ENCODE assay signal across 9 cellular contexts in genomic region chr16:23694707-23695373, GRCh38. TPM values are rescaled to one million over a fixed set of nuclear protein-coding genes. Genes with fewer than 3 reads are reported as not detected.
A peak's percentile ranks its signal among the peaks of the same experiment; 100 is the strongest.
DNase-seq lines count a peak whose midpoint lies in the region; ATAC-seq, FAIRE-seq and TF ChIP-seq lines count a peak whose summit lies in the region.
"Had no signal": no experiment of that assay in that cellular context is flagged by ENCODE, and none has a peak within 500 bp of the region (broad histone marks: within the 10 kb centered on the region; RNA-seq: fewer than 3 reads in every experiment).

No MANE protein-coding gene starts in this region.

- no peak overlapping the region for H3K56ac ChIP-seq in IMR-90 (ENCODE audit: extremely low read depth, insufficient read depth, low read length)

- H3K14ac ChIP-seq in IMR-90 (replicated peaks; ENCODE audit: low read depth, low read length): peak overlapping the region; percentile 44

- 35% methylated on average over 11 of the region's 31 CpGs; no CpG with 5 or more reads in 1 of the 2 experiments for WGBS in IMR-90 (ENCODE audit: extremely low coverage in 2 of 2, insufficient read length in 1 of 2), 2 experiments
- WGBS in right lobe of liver (ENCODE audit: insufficient coverage, low coverage, low lambda C conversion rate, missing lambda C conversion rate): 48% methylated on average over 13 of the region's 31 CpGs

- dilution Hi-C loops in IMR-90 (cut with HindIII; ENCODE audit: low sequenced_read_pairs, unreplicated experiment): no loop called here

- peak overlapping the region; percentile 74 for H4K5ac ChIP-seq in IMR-90 (ENCODE audit: low read depth, low read length)

- POLR2A ChIA-PET in AG04449 (lab: Yijun Ruan, JAX) (no interaction called here), IMR-90 (lab: Charles Lee; ENCODE audit: unreplicated experiment) (interaction anchor here (0.6 kb wide), 1 partner anchor 244 kb away, joined by 3 read pairs; no protein-coding TSS in a partner anchor)

- TF ChIP-seq CTCF in AG04449 (IDR thresholded peaks at IDR 0.05; ENCODE audit: insufficient read depth, low read length, missing control alignments) (no peak), IMR-90 (conservative IDR thresholded peaks at IDR 0.05; ENCODE audit: low read depth, low read length) (no peak), right lobe of liver (IDR thresholded peaks at IDR 0.05) (no peak), Peyer's patch (IDR thresholded peaks at IDR 0.05) (no peak)

- H3K9ac ChIP-seq in IMR-90 (ENCODE audit: low read depth, low read length): 0 out of 2 replicates have a peak overlapping the region, but pooled peaks have one; percentile 9

- peak overlapping the region; percentile 17; the same call in 1 of the 2 replicates for H3K23ac ChIP-seq in IMR-90 (ENCODE audit: low read depth, low read length)

- H4K8ac ChIP-seq in IMR-90 (ENCODE audit: low read depth in 2 of 2, low read length in 2 of 2): peak overlapping the region; percentile 63 to 78; a peak in 3 of 4 replicates

- peaks cover 4% of the 10 kb centered on the region; the same call in 1 of the 2 replicates for H3K9me1 ChIP-seq in IMR-90 (ENCODE audit: insufficient read depth, low read length)

- no peaks in the 10 kb centered on the region for H3K79me1 ChIP-seq in IMR-90 (ENCODE audit: low read depth in 1 of 2, low read length in 2 of 2)

- no peaks in the 10 kb centered on the region for H4K20me1 ChIP-seq in IMR-90 (ENCODE audit: insufficient read depth, low read length)

- TF ChIP-seq RAD21 in IMR-90 (IDR thresholded peaks at IDR 0.05; ENCODE audit: low read length): no peak

- no peak overlapping the region; the same call in 1 of the 2 replicates for H3K27ac ChIP-seq in IMR-90 (ENCODE audit: insufficient read depth, low read length)
- no peak overlapping the region for H3K27ac ChIP-seq in right lobe of liver
- H3K27ac ChIP-seq in Peyer's patch: no peak overlapping the region

- intact Hi-C loops in IMR-90 (cut with micrococcal nuclease) (no loop called here), right lobe of liver (cut with DNase I) (no loop called here)

- FAIRE-seq in GM12892 (lab: Jason Lieb, UNC): no peak

- in situ Hi-C loops in IMR-90 (cut with MboI; ENCODE audit: low sequenced_read_pairs): loop anchor here (25.0 kb wide), 1 partner anchor 817 kb away; no protein-coding TSS in a partner anchor

- peak overlapping the region; percentile 52 for H2AK9ac ChIP-seq in IMR-90 (replicated peaks; ENCODE audit: low read depth, low read length, poor library complexity)

- H2AFZ ChIP-seq in IMR-90 (replicated peaks; ENCODE audit: low read length, poor library complexity): peak overlapping the region; percentile 94

- H3K27me3 ChIP-seq in IMR-90 (ENCODE audit: control insufficient read depth, insufficient read depth, low read length) (no peaks in the 10 kb centered on the region), right lobe of liver (no peaks in the 10 kb centered on the region), Peyer's patch (no peaks in the 10 kb centered on the region)

- CTCF ChIA-PET in AG04449 (lab: Yijun Ruan, JAX): interaction anchor here (1.0 to 1.2 kb wide), 2 partner anchors 17 to 810 kb away, joined by 5 read pairs; no protein-coding TSS in a partner anchor
- CTCF ChIA-PET in IMR-90 (lab: Yijun Ruan, JAX): no interaction called here

- H3K4me2 ChIP-seq in IMR-90 (ENCODE audit: low read depth, low read length): peak overlapping the region; percentile 50; the same call in 1 of the 2 replicates

- no peak for TF ChIP-seq POLR2A in IMR-90 (IDR thresholded peaks at IDR 0.05; ENCODE audit: low read depth, low read length)
- TF ChIP-seq POLR2A in right lobe of liver (IDR thresholded peaks at IDR 0.05): no peak
- TF ChIP-seq POLR2A in Peyer's patch (IDR thresholded peaks at IDR 0.05): no peak
- TF ChIP-seq POLR2A in GM12892 (IDR thresholded peaks at IDR 0.05; ENCODE audit: low read depth, low read length): no peak

- H2BK120ac ChIP-seq in IMR-90 (ENCODE audit: low read depth, low read length): no peak overlapping the region

- H3K9me3 ChIP-seq in IMR-90 (ENCODE audit: control insufficient read depth, insufficient read depth, low read length) (no peaks in the 10 kb centered on the region), right lobe of liver (no peaks in the 10 kb centered on the region), Peyer's patch (no peaks in the 10 kb centered on the region)
- H3K9me3 ChIP-seq: Caco-2 had no signal

- H3K4me3 ChIP-seq in AG04449 (ENCODE audit: low read depth, low read length) (peak overlapping the region; percentile 3; the same call in 1 of the 2 replicates), IMR-90 (ENCODE audit: insufficient read depth, low read depth, low read length) (no peak overlapping the region), right lobe of liver (no peak overlapping the region), Peyer's patch (no peak overlapping the region)

- H3K4me1 ChIP-seq in IMR-90 (ENCODE audit: control insufficient read depth, insufficient read depth, low read length) (peaks cover 11% of the 10 kb centered on the region), right lobe of liver (no peaks in the 10 kb centered on the region), Peyer's patch (peaks cover 0 to 8% (median 0%) of the 10 kb centered on the region in 4 donors)
- H3K4me1 ChIP-seq: Caco-2 had no signal

- H2BK20ac ChIP-seq in IMR-90 (ENCODE audit: low read depth, low read length): no peak overlapping the region

- H2AK5ac ChIP-seq in IMR-90 (ENCODE audit: low read depth, low read length): no peak overlapping the region

- peaks cover 12% of the 10 kb centered on the region for H3K36me3 ChIP-seq in IMR-90 (ENCODE audit: control insufficient read depth, insufficient read depth, low read length)
- peaks cover 0 to 5% (median 0%) of the 10 kb centered on the region in 4 donors for H3K36me3 ChIP-seq in right lobe of liver
- peaks cover 0 to 23% (median 0%) of the 10 kb centered on the region in 3 donors for H3K36me3 ChIP-seq in Peyer's patch

- DNase-seq in AG04449 (ENCODE audit: low read depth, low spot score) (no peak), IMR-90 (peak; percentile 38), ecto neural progenitor cell (ENCODE audit: low spot score) (peak; percentile 82), right lobe of liver (peak in 1 of 3 donors; percentile 24), Peyer's patch (no peak), GDM1 (lab: John Stamatoyannopoulos, UW) (no peak), GM12892 (ENCODE audit: insufficient read length) (no peak)
- DNase-seq: Caco-2 had no signal

- H2BK15ac ChIP-seq in IMR-90 (ENCODE audit: low read depth, low read length): no peak overlapping the region

- peak overlapping the region; percentile 5; the same call in 1 of the 2 replicates for H3K18ac ChIP-seq in IMR-90 (ENCODE audit: low read depth, low read length)

- peak overlapping the region; percentile 41; the same call in 1 of the 2 replicates for H4K91ac ChIP-seq in IMR-90 (ENCODE audit: insufficient read depth, low read depth, low read length)

- H3K4ac ChIP-seq in IMR-90 (ENCODE audit: low read depth, low read length): no peak overlapping the region

- H2BK5ac ChIP-seq in IMR-90 (ENCODE audit: low read depth, low read length, poor library complexity, severe bottlenecking): no peak overlapping the region

- no TSS peak for BruUV-seq in IMR-90 (replicated peaks; lab: Mats Ljungman, UMichigan)

- peak; percentile 65 for ATAC-seq in IMR-90 (ENCODE audit: low read depth)
- peak in 3 of 4 donors; percentile 15 to 32 (median 27) for ATAC-seq in right lobe of liver
- ATAC-seq in HG02885 (IDR thresholded peaks at IDR 0.05; ENCODE audit: poor library complexity, unreplicated experiment): no peak

RNA-seq across cellular contexts. Expression of gene PLK1, which starts 16.2 kb away (rescaled TPM):
- 19.4 and 20.0 TPM in 2 replicates for total RNA-seq in IMR-90 (2012; rRNA removed)
- polyA plus RNA-seq in IMR-90 (2012; rRNA removed): 59.0 and 67.8 TPM in 2 replicates
- 37.4 and 47.0 TPM in 2 replicates for polyA plus RNA-seq in IMR-90 (2012; cell fraction: cytosol; rRNA removed)
- 45.1 and 98.3 TPM in 2 replicates for polyA plus RNA-seq in IMR-90 (2012; cell fraction: nucleus; rRNA removed; ENCODE audit: low replicate concordance)
- total RNA-seq in right lobe of liver: 1 to 10 TPM in 4 of 6 experiments, under 1 TPM in 2; 0.61 to 3.6 (median 1.8) TPM
- 10 to 100 TPM; 10.9 to 40.4 (median 11.9) TPM for total RNA-seq in Peyer's patch
- 25.4 TPM for polyA plus RNA-seq in GM12892 (2012; ENCODE audit: missing spikeins)

RNA-seq across cellular contexts. Expression of gene ERN2, which starts 18.2 kb away (rescaled TPM):
- total RNA-seq in IMR-90 (2012; rRNA removed) (0.54 TPM in 1 of 2 replicates, not detected in the other), right lobe of liver (not detected), Peyer's patch (100 to 1,000 TPM in 2 of 4 donors, 10 to 100 TPM in 2; 70.1 to 149 (median 92.3) TPM)
- 0.39 and 0.60 TPM in 2 replicates for polyA plus RNA-seq in IMR-90 (2012; rRNA removed)
- polyA plus RNA-seq in IMR-90 (2012; cell fraction: cytosol; rRNA removed): 0.04 and 0.42 TPM in 2 replicates
- polyA plus RNA-seq in IMR-90 (2012; cell fraction: nucleus; rRNA removed; ENCODE audit: low replicate concordance): 0.21 and 0.53 TPM in 2 replicates
- polyA plus RNA-seq in GM12892 (2012; ENCODE audit: missing spikeins): not detected
- total RNA-seq: Caco-2 had no signal

RNA-seq across cellular contexts. Expression of gene DCTN5, which starts 53.6 kb away (rescaled TPM):
- total RNA-seq in IMR-90 (2012; rRNA removed) (111 and 121 TPM in 2 replicates), right lobe of liver (10 to 100 TPM; 10.0 to 18.9 (median 18.3) TPM), Peyer's patch (10 to 100 TPM; 14.9 to 58.0 (median 39.2) TPM)
- polyA plus RNA-seq in IMR-90 (2012; rRNA removed): 43.3 and 49.6 TPM in 2 replicates
- 10.9 and 13.9 TPM in 2 replicates for polyA plus RNA-seq in IMR-90 (2012; cell fraction: cytosol; rRNA removed)
- 14.4 and 61.6 TPM in 2 replicates for polyA plus RNA-seq in IMR-90 (2012; cell fraction: nucleus; rRNA removed; ENCODE audit: low replicate concordance)
- 57.2 TPM for polyA plus RNA-seq in GM12892 (2012; ENCODE audit: missing spikeins)

RNA-seq across cellular contexts. Expression of gene PALB2, which starts 53.7 kb away (rescaled TPM):
- total RNA-seq in IMR-90 (2012; rRNA removed) (8.6 and 11.7 TPM in 2 replicates), right lobe of liver (1 to 10 TPM; 4.3 to 7.7 (median 5.4) TPM), Peyer's patch (10 to 100 TPM; 15.6 to 27.8 (median 19.3) TPM)
- 3.1 and 4.1 TPM in 2 replicates for polyA plus RNA-seq in IMR-90 (2012; rRNA removed)
- polyA plus RNA-seq in IMR-90 (2012; cell fraction: cytosol; rRNA removed): 0.63 and 0.70 TPM in 2 replicates
- 1.1 and 5.1 TPM in 2 replicates for polyA plus RNA-seq in IMR-90 (2012; cell fraction: nucleus; rRNA removed; ENCODE audit: low replicate concordance)
- polyA plus RNA-seq in GM12892 (2012; ENCODE audit: missing spikeins): 15.4 TPM

RNA-seq across cellular contexts. Expression of gene CHP2, which starts 60.0 kb away (rescaled TPM):
- total RNA-seq in IMR-90 (2012; rRNA removed) (not detected in 2 replicates), right lobe of liver (not detected), Peyer's patch (100 to 1,000 TPM in 3 of 4 donors, 10 to 100 TPM in 1; 85.0 to 257 (median 166) TPM)
- polyA plus RNA-seq in IMR-90 (2012; rRNA removed): not detected in 2 replicates
- not detected in 2 replicates for polyA plus RNA-seq in IMR-90 (2012; cell fraction: cytosol; rRNA removed)
- not detected in 2 replicates for polyA plus RNA-seq in IMR-90 (2012; cell fraction: nucleus; rRNA removed; ENCODE audit: low replicate concordance)
- polyA plus RNA-seq in GM12892 (2012; ENCODE audit: missing spikeins): not detected
- total RNA-seq: Caco-2 had no signal

Comparison
In these comparisons a context has a peak if more than half of its experiments do, and no peak if none do; other contexts are left out.
1. DNase-seq: peak in IMR-90 (single experiment) and ecto neural progenitor cell (single experiment); none in AG04449 (single experiment), Peyer's patch (0 of 3), GDM1 (single experiment) and GM12892 (single experiment).
2. RNA of gene ERN2, which starts 18.2 kb away (total RNA-seq): 70.1 to 149 TPM in Peyer's patch; 0.54 TPM in IMR-90 and not detected in right lobe of liver; every median in the first group is over 10 times any median in the second.